11 cellular contexts compared by ENCODE assay signal in genomic region chr18:45626330-45627203, GRCh38. TPM values are rescaled to one million over a fixed set of nuclear protein-coding genes. Genes with fewer than 3 reads are reported as not detected.
DNase-seq lines count a peak whose midpoint lies in the region; ATAC-seq and TF ChIP-seq lines count a peak whose summit lies in the region.
"Had no signal": no experiment of that assay in that cellular context is flagged by ENCODE, and none has a peak within 500 bp of the region (broad histone marks: within the 10 kb centered on the region; RNA-seq: fewer than 3 reads in every experiment).

No MANE protein-coding gene starts in this region.

- ATAC-seq in HG03108 (IDR thresholded peaks at IDR 0.05; ENCODE audit: unreplicated experiment) (no peak), GM21447 (IDR thresholded peaks at IDR 0.05; ENCODE audit: unreplicated experiment) (no peak)

- H3K4me1 Mint-ChIP-seq in chondrocyte (ENCODE audit: low read depth) (peaks cover 25% of the 10 kb centered on the region), mesothelial cell of epicardium (peaks cover 19% of the 10 kb centered on the region)

- H3K27ac Mint-ChIP-seq in chondrocyte (ENCODE audit: unreplicated experiment) (peak overlapping the region; percentile 64), mesothelial cell of epicardium (peak overlapping the region; percentile 84)

- H3K9me3 Mint-ChIP-seq in chondrocyte (ENCODE audit: low read depth), result no peaks in the 10 kb centered on the region
- H3K9me3 Mint-ChIP-seq in mesothelial cell of epicardium, result peaks cover 4% of the 10 kb centered on the region

- DNase-seq in AG20443 (ENCODE audit: low spot score), result peak; percentile 77
- peak; percentile 4 for DNase-seq in LoVo (ENCODE audit: low spot score)
- DNase-seq in chondrocyte (ENCODE audit: low spot score), result no peak
- peak in 1 of 2 experiments; percentile 51 for DNase-seq in mesothelial cell of epicardium (ENCODE audit: low spot score in 2 of 2, unreplicated experiment in 2 of 2)
- DNase-seq in HuH-7 (ENCODE audit: low spot score), result no peak
- DNase-seq in dedifferentiated amniotic fluid mesenchymal stem cell (ENCODE audit: extremely low spot score), result no peak
- DNase-seq: midbrain, testis had no signal

- peaks cover 3% of the 10 kb centered on the region for H3K27me3 Mint-ChIP-seq in chondrocyte (ENCODE audit: low read depth)
- H3K27me3 Mint-ChIP-seq in mesothelial cell of epicardium (ENCODE audit: low read depth), result peaks cover 5% of the 10 kb centered on the region

- H3K4me3 Mint-ChIP-seq in chondrocyte (ENCODE audit: unreplicated experiment) (no peak overlapping the region), mesothelial cell of epicardium (no peak overlapping the region)

- H3K36me3 Mint-ChIP-seq in chondrocyte (ENCODE audit: low read depth) (no peaks in the 10 kb centered on the region), mesothelial cell of epicardium (no peaks in the 10 kb centered on the region)

- TF ChIP-seq CTCF in chondrocyte (IDR thresholded peaks at IDR 0.05) (no peak), mesothelial cell of epicardium (IDR thresholded peaks at IDR 0.05; ENCODE audit: unreplicated experiment) (no peak)

RNA-seq across cellular contexts. Expression of gene SLC14A2, which starts 11.3 kb away (rescaled TPM):
- total RNA-seq in chondrocyte (not detected in 3 replicates), mesothelial cell of epicardium (0.11 to 0.29 TPM in 2 of 3 replicates, not detected in the other)
- total RNA-seq: HT-29 had no signal

Comparison
In these comparisons a context has a peak if more than half of its experiments do, and no peak if none do; other contexts are left out.
1. DNase-seq: peak in AG20443 (single experiment) and LoVo (single experiment); none in chondrocyte (single experiment), HuH-7 (single experiment) and dedifferentiated amniotic fluid mesenchymal stem cell (single experiment).